Comparison of ENCODE assay signal across 8 cellular contexts in genomic region chr5:163916376-163916775, GRCh38.
DNase-seq lines count a peak whose midpoint lies in the region; ATAC-seq and TF ChIP-seq lines count a peak whose summit lies in the region.

No MANE protein-coding gene starts in this region.

- no peaks in the 10 kb centered on the region for H3K27me3 Mint-ChIP-seq in stimulated activated naive B cell treated with anti-CD40 and anti-IgM and Interleukin-4, amounts not matched to agents 10 μg/mL and 1 μg/mL and 100 μg/mL, for 72 hours

- H3K36me3 Mint-ChIP-seq in stimulated activated naive B cell treated with anti-CD40 and anti-IgM and Interleukin-4, amounts not matched to agents 10 μg/mL and 1 μg/mL and 100 μg/mL, for 72 hours = peaks cover 14 to 26% of the 10 kb centered on the region in 2 donors

- H3K9me3 Mint-ChIP-seq in stimulated activated naive B cell treated with anti-CD40 and anti-IgM and Interleukin-4, amounts not matched to agents 10 μg/mL and 1 μg/mL and 100 μg/mL, for 72 hours = peaks cover 21 to 31% of the 10 kb centered on the region in 2 donors

- H3K4me3 ChIP-seq in choroid plexus epithelial cell (ENCODE audit: low read depth, low read length) = no peak overlapping the region

- TF ChIP-seq CTCF in GM20000 (IDR thresholded peaks at IDR 0.05; ENCODE audit: extremely low read depth, missing control alignments) = no peak
- no peak for TF ChIP-seq CTCF in choroid plexus epithelial cell (conservative IDR thresholded peaks at IDR 0.05; ENCODE audit: low read depth, low read length)

- DNase-seq in GDM1 (lab: John Stamatoyannopoulos, UW) = peak; percentile 63
- peak; percentile 26 for DNase-seq in GM20000 (ENCODE audit: low spot score)
- peak; percentile 87 for DNase-seq in choroid plexus epithelial cell (ENCODE audit: low read depth)
- DNase-seq in stimulated activated naive B cell treated with anti-CD40 and anti-IgM and Interleukin-4, amounts not matched to agents 10 μg/mL and 1 μg/mL and 100 μg/mL, for 72 hours = peak; percentile 29
- DNase-seq in kidney tubule cell (ENCODE audit: low spot score) = no peak
- DNase-seq in NCI-H510A treated with DMSO at 0.1 percent for 48 hours (lab: John Stamatoyannopoulos, UW) = no peak
- no peak for DNase-seq in DMS53 treated with DMSO at 0.1 percent for 48 hours (lab: John Stamatoyannopoulos, UW; ENCODE audit: unreplicated experiment)

- H3K27ac Mint-ChIP-seq in stimulated activated naive B cell treated with anti-CD40 and anti-IgM and Interleukin-4, amounts not matched to agents 10 μg/mL and 1 μg/mL and 100 μg/mL, for 72 hours = peak overlapping the region; percentile 87

- peak; percentile 86 for ATAC-seq in HG03460 (IDR thresholded peaks at IDR 0.05; ENCODE audit: unreplicated experiment)
- peak; percentile 79 to 86 for ATAC-seq in stimulated activated naive B cell treated with anti-CD40 and anti-IgM and Interleukin-4, amounts not matched to agents 10 μg/mL and 1 μg/mL and 100 μg/mL, for 72 hours (replicated peaks)

- peaks cover 45 to 79% of the 10 kb centered on the region in 2 donors for H3K4me1 Mint-ChIP-seq in stimulated activated naive B cell treated with anti-CD40 and anti-IgM and Interleukin-4, amounts not matched to agents 10 μg/mL and 1 μg/mL and 100 μg/mL, for 72 hours

- H3K4me3 Mint-ChIP-seq in stimulated activated naive B cell treated with anti-CD40 and anti-IgM and Interleukin-4, amounts not matched to agents 10 μg/mL and 1 μg/mL and 100 μg/mL, for 72 hours = peak overlapping the region in 1 of 2 donors; percentile 74

Comparison
In these comparisons a context has a peak if more than half of its experiments do, and no peak if none do; other contexts are left out.
1. DNase-seq: peak in GDM1 (single experiment), GM20000 (single experiment), choroid plexus epithelial cell (single experiment) and stimulated activated naive B cell treated with anti-CD40 and anti-IgM and Interleukin-4, amounts not matched to agents 10 μg/mL and 1 μg/mL and 100 μg/mL, for 72 hours (single experiment); none in kidney tubule cell (single experiment), NCI-H510A treated with DMSO at 0.1 percent for 48 hours (single experiment) and DMS53 treated with DMSO at 0.1 percent for 48 hours (single experiment).